Comparison of ENCODE assay signal across 20 cellular contexts in the genomic region with DNA sequence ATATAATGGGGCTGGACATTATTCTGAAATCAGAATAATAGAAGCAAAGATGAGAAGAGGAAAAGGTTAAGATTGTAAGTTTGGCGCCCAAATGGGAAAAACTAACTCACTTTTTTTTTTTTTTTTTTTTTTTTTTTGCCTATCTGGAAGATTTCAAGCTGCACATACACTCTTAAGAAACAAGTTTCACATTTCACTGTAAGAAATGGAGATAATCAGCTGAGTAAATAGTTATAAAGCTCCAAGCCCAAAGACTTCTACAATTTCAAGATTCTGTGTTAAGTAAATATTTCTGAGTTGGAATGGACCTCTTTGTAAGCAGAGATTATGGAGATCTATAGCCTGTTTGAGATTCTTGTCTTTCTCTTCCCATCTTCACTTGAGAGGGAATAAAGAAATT.
"Had no signal": no experiment of that assay in that cellular context is flagged by ENCODE, and none has a peak within 500 bp of the region (broad histone marks: within the 10 kb centered on the region; RNA-seq: fewer than 3 reads in every experiment).

No MANE protein-coding gene starts in this region.

- H3K36me3 ChIP-seq: Peyer's patch, SJSA1 had no signal

- H3K4me3 ChIP-seq: PC-9, Peyer's patch, SJSA1, SK-N-MC had no signal

- H3K27me3 ChIP-seq: Peyer's patch, SJSA1 had no signal

- H3K4me1 ChIP-seq: Peyer's patch, SJSA1 had no signal

- ATAC-seq: Right ventricle myocardium inferior had no signal

- DNase-seq: KBM-7; NCI-H1092; NCI-H1436; NCI-H187; NCI-H2029; NCI-H2081 treated with DMSO at 0.1 percent for 48 hours; NCI-H2171; NCI-H226; NCI-H446; NCI-H510A; NCI-H524 treated with DMSO at 0.1 percent for 48 hours; NCI-H774; NK-92 treated with Interleukin-12 subunit alpha and Interleukin-12 subunit beta, amount 100 ng/mL, for 24 hours; OCI-M1; PC-9; Peyer's patch; SHP77 treated with DMSO at 0.1 percent for 48 hours had no signal

- H3K9me3 ChIP-seq: Peyer's patch, SJSA1 had no signal
